31 cellular contexts compared by ENCODE assay signal in the genomic region with DNA sequence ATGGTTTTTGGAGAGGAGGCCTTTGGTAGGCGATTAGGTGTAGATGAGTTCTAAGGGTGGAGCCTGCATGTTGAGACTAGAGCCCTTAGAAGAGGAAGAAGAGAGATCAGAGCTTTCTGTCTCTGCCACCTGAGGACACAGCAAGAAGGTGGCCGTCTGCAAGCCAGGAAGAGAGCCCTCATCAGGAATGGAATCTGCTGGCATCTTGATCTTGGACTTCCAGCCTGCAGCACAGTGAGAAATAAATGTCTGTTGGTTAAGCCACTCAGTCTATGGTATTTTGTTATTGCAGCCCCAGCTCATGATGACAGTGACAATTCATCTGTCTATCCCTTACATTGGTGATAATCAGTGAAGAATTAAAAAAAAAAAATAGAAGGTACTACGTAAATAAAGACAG.
"Had no signal": no experiment of that assay in that cellular context is flagged by ENCODE, and none has a peak within 500 bp of the region (broad histone marks: within the 10 kb centered on the region; RNA-seq: fewer than 3 reads in every experiment).

No MANE protein-coding gene starts in this region.

- H3K4me1 ChIP-seq: adrenal gland had no signal

- H3K4me3 ChIP-seq: adrenal gland, MG63, SK-N-MC had no signal

- H3K36me3 Mint-ChIP-seq: activated naive CD4-positive, alpha-beta T cell treated with anti-CD3 and anti-CD28 coated beads, Interleukin-2, amount 10 ng/mL, durations not matched to agents 7 days and 5 days; activated naive CD8-positive, alpha-beta T cell treated with anti-CD3 and anti-CD28 coated beads for 36 hours; T-cell had no signal

- ATAC-seq: Panc1, Right ventricle myocardium inferior, T-cell had no signal

- H3K9me3 Mint-ChIP-seq: activated CD4-positive, alpha-beta memory T cell treated with anti-CD3 and anti-CD28 coated beads, Interleukin-2, amount 10 ng/mL, durations not matched to agents 7 days and 5 days; activated CD4-positive, alpha-beta T cell treated with anti-CD3 and anti-CD28 coated beads, Interleukin-2, amount 10 ng/mL, durations not matched to agents 7 days and 5 days; activated naive CD4-positive, alpha-beta T cell treated with anti-CD3 and anti-CD28 coated beads, Interleukin-2, amount 10 ng/mL, durations not matched to agents 7 days and 5 days; activated naive CD8-positive, alpha-beta T cell treated with anti-CD3 and anti-CD28 coated beads for 36 hours; activated T-helper 2 cell treated with anti-CD3 and anti-CD28 coated beads, Interferon-gamma antibody, Interleukin-2, Interleukin-4, amounts not matched to agents 10 μg/mL and 5 μg/mL and 100 μg/mL, durations not matched to agents 14 hours and 24 hours and 36 hours; T-cell had no signal

- H3K27ac Mint-ChIP-seq: activated CD4-positive, alpha-beta memory T cell treated with anti-CD3 and anti-CD28 coated beads, Interleukin-2, amount 10 ng/mL, durations not matched to agents 7 days and 5 days; activated CD4-positive, alpha-beta T cell treated with anti-CD3 and anti-CD28 coated beads, Interleukin-2, amount 10 ng/mL, durations not matched to agents 7 days and 5 days; activated naive CD4-positive, alpha-beta T cell treated with anti-CD3 and anti-CD28 coated beads, Interleukin-2, amount 10 ng/mL, durations not matched to agents 7 days and 5 days; activated naive CD8-positive, alpha-beta T cell treated with anti-CD3 and anti-CD28 coated beads for 36 hours; activated T-helper 2 cell treated with anti-CD3 and anti-CD28 coated beads, Interferon-gamma antibody, Interleukin-2, Interleukin-4, amounts not matched to agents 10 μg/mL and 5 μg/mL and 100 μg/mL, durations not matched to agents 14 hours and 24 hours and 36 hours; T-cell had no signal

- H3K27me3 Mint-ChIP-seq: activated CD4-positive, alpha-beta memory T cell treated with anti-CD3 and anti-CD28 coated beads, Interleukin-2, amount 10 ng/mL, durations not matched to agents 7 days and 5 days had no signal

- H3K36me3 ChIP-seq: adrenal gland, MG63 had no signal

- H3K27me3 ChIP-seq: adrenal gland, MG63 had no signal

- DNase-seq: activated CD4-positive, alpha-beta memory T cell treated with anti-CD3 and anti-CD28 coated beads, Interleukin-2, amount 10 ng/mL, durations not matched to agents 7 days and 5 days; activated CD4-positive, alpha-beta T cell treated with anti-CD3 and anti-CD28 coated beads, Interleukin-2, amount 10 ng/mL, durations not matched to agents 7 days and 5 days; activated CD4-positive, CD25-positive, alpha-beta regulatory T cell; activated gamma-delta T cell treated with Interleukin-2 at 50 U/mL for 16 hours; activated naive CD4-positive, alpha-beta T cell treated with anti-CD3 and anti-CD28 coated beads, Interleukin-2, amount 10 ng/mL, durations not matched to agents 7 days and 5 days; activated naive CD8-positive, alpha-beta T cell treated with anti-CD3 and anti-CD28 coated beads for 36 hours; activated T-cell treated with anti-CD3 and anti-CD28 coated beads for 4 hours; activated T-cell treated with anti-CD3 and anti-CD28 coated beads, Interleukin-2, amount 50 U/mL, for 48 hours; adrenal gland; anterior cingulate cortex; central memory CD4-positive, alpha-beta T cell; MG63; MV-4-11; NCI-H1092 treated with DMSO at 0.1 percent for 48 hours; NCI-H1417 treated with DMSO at 0.1 percent for 48 hours; NCI-H1694 treated with DMSO at 0.1 percent for 48 hours; NCI-H2029 treated with DMSO at 0.1 percent for 48 hours; NCI-H345; NCI-H510A; NCI-H526 treated with DMSO at 0.1 percent for 48 hours; NCI-H82; RPMI8226; T-cell; T-helper 2 cell; T1000 had no signal

- FAIRE-seq: bronchial epithelial cell had no signal

- H3K9me3 ChIP-seq: adrenal gland had no signal

- H3K27ac ChIP-seq: adrenal gland, SK-N-MC, VCaP had no signal

- H3K4me3 Mint-ChIP-seq: activated CD4-positive, alpha-beta memory T cell treated with anti-CD3 and anti-CD28 coated beads, Interleukin-2, amount 10 ng/mL, durations not matched to agents 7 days and 5 days; activated CD4-positive, alpha-beta T cell treated with anti-CD3 and anti-CD28 coated beads, Interleukin-2, amount 10 ng/mL, durations not matched to agents 7 days and 5 days; activated naive CD4-positive, alpha-beta T cell treated with anti-CD3 and anti-CD28 coated beads, Interleukin-2, amount 10 ng/mL, durations not matched to agents 7 days and 5 days; activated naive CD8-positive, alpha-beta T cell treated with anti-CD3 and anti-CD28 coated beads for 36 hours; T-cell had no signal

- H3K4me1 Mint-ChIP-seq: activated CD4-positive, alpha-beta memory T cell treated with anti-CD3 and anti-CD28 coated beads, Interleukin-2, amount 10 ng/mL, durations not matched to agents 7 days and 5 days; activated naive CD4-positive, alpha-beta T cell treated with anti-CD3 and anti-CD28 coated beads, Interleukin-2, amount 10 ng/mL, durations not matched to agents 7 days and 5 days had no signal
